Comparison of ENCODE assay signal across 19 cellular contexts in the genomic region with DNA sequence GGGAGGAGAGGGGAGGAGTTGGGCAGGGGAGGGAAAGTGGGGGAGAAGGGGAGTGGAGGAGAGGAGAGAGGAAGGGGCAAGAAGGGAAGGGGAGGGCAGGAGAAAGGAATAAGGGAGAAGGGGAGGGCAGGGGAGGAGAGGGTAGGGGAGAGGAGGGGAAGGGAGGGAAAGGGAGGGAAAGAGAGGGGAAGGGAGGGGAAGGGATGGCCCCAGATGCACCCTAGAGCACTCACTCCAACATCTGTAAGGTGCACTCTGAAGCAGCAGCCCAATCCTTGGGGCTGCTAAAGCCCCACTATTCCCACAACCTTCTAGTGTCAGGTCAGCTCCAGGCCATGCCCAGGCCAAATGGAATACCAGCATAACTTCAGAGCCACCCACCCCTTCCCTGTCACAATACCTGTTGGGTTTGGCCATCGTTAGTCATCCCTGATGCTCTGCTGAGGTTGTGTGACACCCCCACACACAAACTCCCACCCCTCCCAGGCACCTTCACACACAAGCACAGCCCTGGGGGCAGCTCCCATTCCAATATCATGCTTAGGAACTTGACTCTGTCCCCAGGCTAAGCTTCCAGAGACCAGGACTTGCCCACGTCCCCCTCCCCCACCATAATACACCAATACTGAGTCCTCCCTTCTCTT. TPM values are rescaled to one million over a fixed set of nuclear protein-coding genes. Genes with fewer than 3 reads are reported as not detected.
DNase-seq lines count a peak whose midpoint lies in the region; ATAC-seq, FAIRE-seq and TF ChIP-seq lines count a peak whose summit lies in the region.
"Had no signal": no experiment of that assay in that cellular context is flagged by ENCODE, and none has a peak within 500 bp of the region (broad histone marks: within the 10 kb centered on the region; RNA-seq: fewer than 3 reads in every experiment).

No MANE protein-coding gene starts in this region.

- H4K8ac ChIP-seq in H1 (ENCODE audit: extremely low read depth, insufficient read depth, low read length), result no peak overlapping the region
- H4K8ac ChIP-seq in neuronal stem cell (ENCODE audit: low read depth, low read length), result no peak overlapping the region

- H3K27me3 Mint-ChIP-seq in mesothelial cell of epicardium (ENCODE audit: low read depth), result no peaks in the 10 kb centered on the region
- peaks cover 11 to 34% of the 10 kb centered on the region in 2 donors for H3K27me3 Mint-ChIP-seq in CD8-positive, alpha-beta memory T cell

- ATAC-seq in GM21367 (IDR thresholded peaks at IDR 0.05; ENCODE audit: unreplicated experiment), result no peak
- ATAC-seq: K562 had no signal

- no peaks in the 10 kb centered on the region for H3K36me3 Mint-ChIP-seq in mesothelial cell of epicardium
- H3K36me3 Mint-ChIP-seq in CD8-positive, alpha-beta memory T cell, result no peaks in the 10 kb centered on the region
- H3K36me3 Mint-ChIP-seq: CD4-positive, alpha-beta memory T cell had no signal

- H3K56ac ChIP-seq in H1 (replicated peaks; ENCODE audit: insufficient read length, low read depth, low read length), result no peak overlapping the region

- no peak overlapping the region for H3K4me3 ChIP-seq in HUES48 (ENCODE audit: low read depth, low read length)
- no peak overlapping the region for H3K4me3 ChIP-seq in H1 (ENCODE audit: extremely low read depth in 1 of 4, insufficient read depth in 2 of 4, low read depth in 3 of 4, low read length in 4 of 4)
- H3K4me3 ChIP-seq in neuronal stem cell (ENCODE audit: low read length in 2 of 2), result no peak overlapping the region
- no peak overlapping the region for H3K4me3 ChIP-seq in CD8-positive, alpha-beta memory T cell (ENCODE audit: low read length)
- H3K4me3 ChIP-seq: GM23248, K562 had no signal

- H3K79me1 ChIP-seq in H1 (ENCODE audit: low read depth, low read length) (no peaks in the 10 kb centered on the region), neuronal stem cell (ENCODE audit: low read depth, low read length) (no peaks in the 10 kb centered on the region)

- H2BK15ac ChIP-seq in H1 (ENCODE audit: low read length), result peak overlapping the region; percentile 94
- peak overlapping the region; percentile 72 for H2BK15ac ChIP-seq in neuronal stem cell (ENCODE audit: low read length)

- H2AFZ ChIP-seq in H1 (ENCODE audit: low read length) (no peak overlapping the region), neuronal stem cell (ENCODE audit: low read length) (no peak overlapping the region)
- H2AFZ ChIP-seq: GM23248 had no signal

- in situ Hi-C loops in GM13977 (cut with MboI; ENCODE audit: low pct_unique_long_range_greater_than_20kb, low sequenced_read_pairs, unreplicated experiment), result no loop called here

- no peaks in the 10 kb centered on the region for H3K4me1 ChIP-seq in HUES48 (ENCODE audit: control insufficient read depth, insufficient read depth, low read length)
- peaks cover 0 to 3% (median 0%) of the 10 kb centered on the region in 4 experiments; a peak in 1 of 7 replicates for H3K4me1 ChIP-seq in H1 (replicated peaks in 1 of 4; ENCODE audit: control insufficient read depth in 3 of 4, insufficient read depth in 4 of 4, low read length in 3 of 4)
- H3K4me1 ChIP-seq in neuronal stem cell (ENCODE audit: control insufficient read depth in 2 of 2, insufficient read depth in 1 of 2, low read depth in 1 of 2, low read length in 2 of 2), result peaks cover 19% of the 10 kb centered on the region in 2 donors
- H3K4me1 ChIP-seq in CD8-positive, alpha-beta memory T cell (ENCODE audit: insufficient read depth, low read length), result no peaks in the 10 kb centered on the region
- H3K4me1 ChIP-seq: BE2C had no signal

- peaks cover 3% of the 10 kb centered on the region; the same call in 1 of the 2 replicates for H3K23me2 ChIP-seq in H1 (ENCODE audit: low read depth, low read length)

- H3K36me3 ChIP-seq in HUES48 (ENCODE audit: control insufficient read depth, insufficient read depth, low read length) (no peaks in the 10 kb centered on the region), H1 (ENCODE audit: control insufficient read depth in 2 of 4, insufficient read depth in 4 of 4, low read length in 3 of 4) (no peaks in the 10 kb centered on the region), neuronal stem cell (replicated peaks in 1 of 2; ENCODE audit: control insufficient read depth in 2 of 2, insufficient read depth in 2 of 2, low read length in 2 of 2) (no peaks in the 10 kb centered on the region)
- no peaks in the 10 kb centered on the region for H3K36me3 ChIP-seq in CD8-positive, alpha-beta memory T cell (ENCODE audit: insufficient read depth, low read length)
- H3K36me3 ChIP-seq: BE2C had no signal

- H3K4me3 Mint-ChIP-seq in mesothelial cell of epicardium, result no peak overlapping the region
- no peak overlapping the region for H3K4me3 Mint-ChIP-seq in CD8-positive, alpha-beta memory T cell
- H3K4me3 Mint-ChIP-seq: CD4-positive, alpha-beta memory T cell had no signal

- H4K91ac ChIP-seq in H1 (replicated peaks; ENCODE audit: insufficient read length, low read length) (peak overlapping the region; percentile 41), neuronal stem cell (ENCODE audit: low read depth, low read length, poor library complexity) (peak overlapping the region; percentile 22)

- H2BK20ac ChIP-seq in H1 (ENCODE audit: low read length), result 0 out of 2 replicates have a peak overlapping the region, but pooled peaks have one; percentile 8

- peak overlapping the region; percentile 53; the same call in 1 of the 2 replicates for H2AK5ac ChIP-seq in H1 (ENCODE audit: low read depth, low read length)
- peak overlapping the region; percentile 43 for H2AK5ac ChIP-seq in neuronal stem cell (ENCODE audit: low read depth, low read length)

- no peak for TF ChIP-seq RAD21 in H1 (IDR thresholded peaks at IDR 0.05 in 1 of 2, conservative IDR thresholded peaks at IDR 0.05 in 1 of 2; ENCODE audit: low read depth in 2 of 2, low read length in 2 of 2)

- 0 out of 2 replicates have a peak, but pooled peaks cover 5% of the 10 kb centered on the region for H3K9me3 ChIP-seq in HUES48 (ENCODE audit: control insufficient read depth, insufficient read depth, low read length)
- H3K9me3 ChIP-seq in H1 (ENCODE audit: insufficient read depth in 2 of 2, low read depth in 1 of 2, low read length in 1 of 2), result peaks cover 7 to 15% of the 10 kb centered on the region in 2 experiments; a peak in 3 of 4 replicates
- peaks cover 6 to 9% of the 10 kb centered on the region in 2 donors for H3K9me3 ChIP-seq in neuronal stem cell (replicated peaks in 1 of 2; ENCODE audit: control insufficient read depth in 2 of 2, insufficient read depth in 1 of 2, low read depth in 1 of 2, low read length in 2 of 2)
- no peaks in the 10 kb centered on the region for H3K9me3 ChIP-seq in CD8-positive, alpha-beta memory T cell (ENCODE audit: low read length)
- H3K9me3 ChIP-seq: BE2C had no signal

- POLR2A ChIA-PET in H1 (lab: Charles Lee; ENCODE audit: partially characterized antibody), result no interaction called here
- POLR2A ChIA-PET in CD8-positive, alpha-beta memory T cell (lab: Charles Lee), result no interaction called here

- H3K23ac ChIP-seq in H1 (ENCODE audit: insufficient read length) (no peak overlapping the region), neuronal stem cell (ENCODE audit: low read depth, low read length, poor library complexity) (no peak overlapping the region)

- no peak for TF ChIP-seq CTCF in H1 (IDR thresholded peaks at IDR 0.05; ENCODE audit: control extremely low read depth in 1 of 3, insufficient read depth in 1 of 3, low read depth in 1 of 3, low read length in 3 of 3)
- no peak for TF ChIP-seq CTCF in mesothelial cell of epicardium (IDR thresholded peaks at IDR 0.05; ENCODE audit: unreplicated experiment)
- TF ChIP-seq CTCF in GM13977 (IDR thresholded peaks at IDR 0.05; ENCODE audit: extremely low read depth, insufficient read depth, missing control alignments), result no peak

- H2BK120ac ChIP-seq in H1 (replicated peaks; ENCODE audit: low read depth, low read length) (no peak overlapping the region), neuronal stem cell (ENCODE audit: low read depth, low read length) (no peak overlapping the region)

- peak overlapping the region; percentile 45 for H3K27ac Mint-ChIP-seq in mesothelial cell of epicardium
- H3K27ac Mint-ChIP-seq in CD8-positive, alpha-beta memory T cell, result no peak overlapping the region
- H3K27ac Mint-ChIP-seq: CD4-positive, alpha-beta memory T cell had no signal

- no peak for TF ChIP-seq POLR2A in H1 (IDR thresholded peaks at IDR 0.05; ENCODE audit: control extremely low read depth in 1 of 2, low read depth in 2 of 2, low read length in 2 of 2)

- H2BK5ac ChIP-seq in H1 (ENCODE audit: low read depth, low read length) (no peak overlapping the region), neuronal stem cell (ENCODE audit: low read length) (no peak overlapping the region)

- no peaks in the 10 kb centered on the region for H3K9me3 Mint-ChIP-seq in mesothelial cell of epicardium
- H3K9me3 Mint-ChIP-seq in CD8-positive, alpha-beta memory T cell, result peaks cover 0 to 2% (median 0%) of the 10 kb centered on the region in 5 donors

- H3K4ac ChIP-seq in H1 (replicated peaks; ENCODE audit: insufficient read length, low read depth, low read length) (no peak overlapping the region), neuronal stem cell (ENCODE audit: low read length) (peak overlapping the region; percentile 17)

- H4K5ac ChIP-seq in H1 (ENCODE audit: insufficient read length, low read depth, low read length), result no peak overlapping the region

- peak overlapping the region; percentile 33; the same call in 1 of the 2 replicates for H2BK12ac ChIP-seq in H1 (ENCODE audit: low read depth, low read length)
- no peak overlapping the region for H2BK12ac ChIP-seq in neuronal stem cell (ENCODE audit: low read length)

- H3K14ac ChIP-seq in H1 (ENCODE audit: insufficient read length) (no peak overlapping the region), neuronal stem cell (ENCODE audit: low read length) (no peak overlapping the region)

- no peaks in the 10 kb centered on the region for H3K79me2 ChIP-seq in H1 (ENCODE audit: control insufficient read depth in 1 of 2, insufficient read depth in 2 of 2, low read length in 2 of 2)

- H3K4me2 ChIP-seq in H1 (ENCODE audit: insufficient read depth in 1 of 2, low read depth in 2 of 2, low read length in 2 of 2) (no peak overlapping the region), neuronal stem cell (ENCODE audit: insufficient read depth, low read length, poor library complexity, severe bottlenecking) (no peak overlapping the region)

- peaks cover 47% of the 10 kb centered on the region for H3K4me1 Mint-ChIP-seq in mesothelial cell of epicardium
- no peaks in the 10 kb centered on the region for H3K4me1 Mint-ChIP-seq in CD8-positive, alpha-beta memory T cell

- CTCF ChIA-PET in H1 (lab: Charles Lee; ENCODE audit: partially characterized antibody), result interaction anchor here (0.6 to 2.6 kb wide), 2 partner anchors 94 to 124 kb away, joined by 3 to 8 read pairs; no protein-coding TSS in a partner anchor
- CTCF ChIA-PET in CD8-positive, alpha-beta memory T cell (lab: Charles Lee), result no interaction called here

- WGBS in H1 (ENCODE audit: extremely low coverage in 1 of 2, insufficient coverage in 1 of 2, insufficient read length in 1 of 2, insufficient replicate concordance in 2 of 2, low coverage in 1 of 2, low lambda C conversion rate in 2 of 2, missing lambda C conversion rate in 1 of 2), 2 experiments, result 100% methylated on average over 1 of the region's 2 CpGs; no CpG with 5 or more reads in 1 of the 2 experiments
- no CpG with 5 or more reads among the region's 2 CpGs for WGBS in neuronal stem cell (ENCODE audit: extremely low coverage in 2 of 2, insufficient read length in 2 of 2, insufficient replicate concordance in 1 of 2), 2 donors

- FAIRE-seq in H1 (lab: Jason Lieb, UNC), result no peak
- FAIRE-seq: A204.1, D721Med, K562 had no signal

- H3K18ac ChIP-seq in H1 (ENCODE audit: extremely low read depth, low read length) (peak overlapping the region; percentile 24; the same call in 1 of the 2 replicates), neuronal stem cell (ENCODE audit: low read length) (peak overlapping the region; percentile 61)

- no peak for DNase-seq in H1 (ENCODE audit: low read depth in 1 of 2, low spot score in 2 of 2)
- no peak for DNase-seq in mesothelial cell of epicardium (ENCODE audit: low spot score in 2 of 2, unreplicated experiment in 2 of 2)
- DNase-seq in neuronal stem cell (ENCODE audit: low spot score), result no peak
- no peak for DNase-seq in GM13977 (ENCODE audit: low spot score)
- no peak for DNase-seq in CD8-positive, alpha-beta memory T cell
- DNase-seq in HCEC 1CT, result no peak
- DNase-seq: BE2C; CD4-positive, alpha-beta memory T cell; COR-L47; DND-41; GDM1; GM23248; H7 had no signal

- H3K27ac ChIP-seq in HUES48 (ENCODE audit: low read depth, low read length) (peak overlapping the region; percentile 37), H1 (ENCODE audit: low read depth, low read length) (no peak overlapping the region), neuronal stem cell (replicated peaks; ENCODE audit: low read length) (no peak overlapping the region)
- H3K27ac ChIP-seq in CD8-positive, alpha-beta memory T cell (ENCODE audit: low read depth, low read length), result no peak overlapping the region
- H3K27ac ChIP-seq: C4-2B, GM23248 had no signal

- H3K9ac ChIP-seq in HUES48 (ENCODE audit: low read depth, low read length) (no peak overlapping the region), H1 (replicated peaks in 1 of 4; ENCODE audit: extremely low read depth in 1 of 4, low read depth in 3 of 4, low read length in 3 of 4) (no peak overlapping the region), neuronal stem cell (ENCODE audit: low read depth, low read length, poor library complexity) (no peak overlapping the region)
- H3K9ac ChIP-seq: GM23248 had no signal

- no peaks in the 10 kb centered on the region for H4K20me1 ChIP-seq in H1 (replicated peaks in 1 of 2; ENCODE audit: control insufficient read depth in 1 of 2, insufficient read depth in 2 of 2, low read length in 2 of 2)

- TF ChIP-seq EP300 in H1 (IDR thresholded peaks at IDR 0.05; ENCODE audit: borderline replicate concordance in 1 of 2, low read depth in 2 of 2, low read length in 2 of 2), result no peak

- H3K27me3 ChIP-seq in HUES48 (ENCODE audit: control insufficient read depth, insufficient read depth, low read length) (no peaks in the 10 kb centered on the region), H1 (replicated peaks in 1 of 4; ENCODE audit: control insufficient read depth in 3 of 4, extremely low read depth in 1 of 4, insufficient read depth in 3 of 4, low read length in 3 of 4) (no peaks in the 10 kb centered on the region), neuronal stem cell (ENCODE audit: control insufficient read depth in 3 of 3, insufficient read depth in 3 of 3, low read depth in 1 of 3, low read length in 3 of 3) (no peaks in the 10 kb centered on the region)
- H3K27me3 ChIP-seq in CD8-positive, alpha-beta memory T cell (ENCODE audit: insufficient read depth, low read length, poor library complexity, severe bottlenecking), result no peaks in the 10 kb centered on the region
- H3K27me3 ChIP-seq: BE2C had no signal

RNA-seq across cellular contexts. Expression of a gene that starts 55.6 kb away (rescaled TPM):
- 48.0 and 49.9 TPM in 2 replicates for total RNA-seq in H1 (2021; fragmentation: NEBNext Ultra II Directional; extraction: Animal tissue kit (Norgen Biotek cat#: 25700))
- 80.1 and 115 TPM in 2 replicates for polyA plus RNA-seq in H1 (2011; rRNA removed)
- 148 TPM for polyA plus RNA-seq in H1 (2011; cell fraction: cytosol; rRNA removed)
- 347 TPM for polyA plus RNA-seq in H1 (2011; cell fraction: nucleus; rRNA removed)
- 37.2 to 63.9 TPM (median 58.3 TPM) in 4 replicates for polyA plus RNA-seq in H1 (2012, experiment 1 of 2)
- 59.7 TPM for polyA plus RNA-seq in H1 (2012, experiment 2 of 2)
- 8.0 TPM for polyA plus RNA-seq in H1 (2013, experiment 1 of 2)
- polyA plus RNA-seq in H1 (2013, experiment 2 of 2), result 7.8 TPM
- 84.3 and 179 TPM in 2 replicates for polyA minus RNA-seq in H1 (2011; rRNA and poly(A)+ RNA removed)
- 55.0 TPM for polyA minus RNA-seq in H1 (2011; cell fraction: cytosol; rRNA and poly(A)+ RNA removed)
- 79.6 TPM for polyA minus RNA-seq in H1 (2011; cell fraction: nucleus; rRNA and poly(A)+ RNA removed)
- 112 to 131 TPM (median 123 TPM) in 3 replicates for total RNA-seq in mesothelial cell of epicardium
- polyA plus RNA-seq in neuronal stem cell (2013, experiment 1 of 2), result 93.5 TPM
- polyA plus RNA-seq in neuronal stem cell (2013, experiment 2 of 2), result 92.5 TPM
- under 1 TPM in 1 of 2 experiments, not detected in 1; 0.28 TPM for total RNA-seq in CD8-positive, alpha-beta memory T cell
- polyA plus RNA-seq in CD8-positive, alpha-beta memory T cell, result 0.78 TPM
- total RNA-seq: CD4-positive, alpha-beta memory T cell had no signal

Comparison
In these comparisons a context has a peak if more than half of its experiments do, and no peak if none do; other contexts are left out.
1. RNA of a gene that starts 55.6 kb away (total RNA-seq): 112 to 131 TPM in mesothelial cell of epicardium and 48.0 to 49.9 TPM in H1; 0.28 TPM in CD8-positive, alpha-beta memory T cell; every median in the first group is over 10 times any median in the second.